9 cellular contexts compared by ENCODE assay signal in the genomic region with DNA sequence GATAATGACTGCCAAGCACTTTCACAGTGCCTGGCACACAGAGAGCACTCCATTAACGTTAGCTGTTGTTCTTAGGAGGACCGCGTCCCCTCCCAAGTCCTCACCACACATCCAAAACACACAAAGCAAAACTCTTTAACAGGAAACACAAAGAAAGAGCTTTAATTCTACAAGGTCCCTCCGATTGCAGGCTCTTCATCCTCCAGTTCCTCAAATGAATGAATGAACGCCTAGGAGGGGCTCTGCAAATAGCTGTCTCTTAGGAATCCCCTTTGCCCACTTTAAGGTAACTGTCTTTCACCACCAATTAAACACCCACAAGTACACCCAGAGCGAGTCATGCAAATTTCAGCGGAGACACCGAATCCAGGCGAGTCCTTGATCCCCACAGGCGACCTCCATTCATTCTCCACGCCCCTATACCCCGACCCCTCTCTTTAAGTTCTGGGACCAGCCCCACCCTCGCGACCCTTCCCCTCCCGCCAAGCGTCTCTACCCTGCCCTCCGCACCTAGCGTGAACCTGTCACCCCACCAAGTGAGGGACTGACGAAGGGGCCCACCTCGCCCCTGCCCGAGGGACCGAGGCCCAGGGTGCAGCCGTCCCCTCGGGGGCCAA. TPM values are rescaled to one million over a fixed set of nuclear protein-coding genes. Genes with fewer than 3 reads are reported as not detected.
DNase-seq lines count a peak whose midpoint lies in the region; ATAC-seq, FAIRE-seq and TF ChIP-seq lines count a peak whose summit lies in the region.
"Had no signal": no experiment of that assay in that cellular context is flagged by ENCODE, and none has a peak within 500 bp of the region (broad histone marks: within the 10 kb centered on the region; RNA-seq: fewer than 3 reads in every experiment).

No MANE protein-coding gene starts in this region.

- H3K36me3 ChIP-seq in ascending aorta: no peaks in the 10 kb centered on the region
- no peaks in the 10 kb centered on the region for H3K36me3 ChIP-seq in kidney epithelial cell (ENCODE audit: control insufficient read depth, insufficient read depth, low read length)

- CTCF ChIA-PET in A549 (lab: Yijun Ruan, JAX): interaction anchor here (0.9 to 2.1 kb wide), 7 partner anchors 9 to 42 kb away, joined by 3 to 9 read pairs (median 4); no protein-coding TSS in a partner anchor

- H3K4me1 Mint-ChIP-seq in IgD-negative memory B cell: peaks cover 9 to 26% (median 24%) of the 10 kb centered on the region in 3 donors

- H3K27me3 ChIP-seq in ascending aorta (no peaks in the 10 kb centered on the region), kidney epithelial cell (ENCODE audit: control insufficient read depth, insufficient read depth, low read length) (no peaks in the 10 kb centered on the region)

- peak overlapping the region; percentile 94 to 100 (median 100) for H3K27ac Mint-ChIP-seq in IgD-negative memory B cell

- H3K36me3 Mint-ChIP-seq in IgD-negative memory B cell: peaks cover 3% of the 10 kb centered on the region

- H3K4me3 Mint-ChIP-seq in IgD-negative memory B cell: peak overlapping the region; percentile 92 to 99 (median 96)

- H3K4me1 ChIP-seq in A549: peaks cover 26% of the 10 kb centered on the region
- peaks cover 0 to 14% of the 10 kb centered on the region in 2 donors for H3K4me1 ChIP-seq in ascending aorta

- H3K9me3 Mint-ChIP-seq in IgD-negative memory B cell: no peaks in the 10 kb centered on the region

- H3K4me3 ChIP-seq in A549 (peak overlapping the region; percentile 100), ascending aorta (peak overlapping the region; percentile 69 to 82), kidney epithelial cell (ENCODE audit: low read depth, low read length) (peak overlapping the region; percentile 87)

- TF ChIP-seq CTCF in A549 (IDR thresholded peaks at IDR 0.05) (no peak), ascending aorta (IDR thresholded peaks at IDR 0.05) (no peak), kidney epithelial cell (IDR thresholded peaks at IDR 0.05; ENCODE audit: insufficient read depth, low read length, poor library complexity, severe bottlenecking) (no peak)

- ATAC-seq in A549 (peak in 1 of 2 experiments; percentile 3; a peak in 2 of 6 replicates), GM18907 (IDR thresholded peaks at IDR 0.05; ENCODE audit: unreplicated experiment) (peak; percentile 15)

- intact Hi-C loops in ascending aorta (cut with DNase I): loop anchor here (1.0 to 10.0 kb wide), 5 partner anchors 65 to 1081 kb away; a partner anchor contains a TSS

- no peak for TF ChIP-seq RAD21 in A549 (conservative IDR thresholded peaks at IDR 0.05 in 1 of 2, IDR thresholded peaks at IDR 0.05 in 1 of 2)

- TF ChIP-seq EP300 in A549 (IDR thresholded peaks at IDR 0.05): no peak

- no peak for FAIRE-seq in A549 (lab: Jason Lieb, UNC)

- WGBS in A549 (ENCODE audit: missing lambda C conversion rate): 15% methylated on average over 12 of the region's 24 CpGs

- POLR2A ChIA-PET in A549 (lab: Yijun Ruan, JAX): interaction anchor here (1.0 kb wide), 1 partner anchor 87 kb away, joined by 3 read pairs; a partner anchor contains a TSS

- DNase-seq in A549 (ENCODE audit: low read depth in 1 of 2, low spot score in 1 of 2) (no peak), ascending aorta (ENCODE audit: low spot score in 2 of 2) (no peak), kidney epithelial cell (ENCODE audit: low read depth) (no peak), NCI-H187 (lab: John Stamatoyannopoulos, UW) (no peak), mesenteric fat pad (ENCODE audit: low spot score) (no peak)

- H3K4me2 ChIP-seq in A549: peak overlapping the region; percentile 99

- H3K27me3 Mint-ChIP-seq in IgD-negative memory B cell: peaks cover 3% of the 10 kb centered on the region

- no peaks in the 10 kb centered on the region for H3K9me3 ChIP-seq in A549
- no peaks in the 10 kb centered on the region for H3K9me3 ChIP-seq in ascending aorta

- H3K27ac ChIP-seq in A549: peak overlapping the region; percentile 94 to 100
- H3K27ac ChIP-seq in ascending aorta: peak overlapping the region; percentile 94 to 96
- peak overlapping the region; percentile 98 for H3K27ac ChIP-seq in temporal lobe (ENCODE audit: low read depth, low read length)

- no peak for TF ChIP-seq POLR2A in A549 (IDR thresholded peaks at IDR 0.05; ENCODE audit: low read length)

TF ChIP-seq in A549, 52 proteins besides CTCF, POLR2A, EP300 and RAD21:
- TF ChIP-seq, protein P1, sequence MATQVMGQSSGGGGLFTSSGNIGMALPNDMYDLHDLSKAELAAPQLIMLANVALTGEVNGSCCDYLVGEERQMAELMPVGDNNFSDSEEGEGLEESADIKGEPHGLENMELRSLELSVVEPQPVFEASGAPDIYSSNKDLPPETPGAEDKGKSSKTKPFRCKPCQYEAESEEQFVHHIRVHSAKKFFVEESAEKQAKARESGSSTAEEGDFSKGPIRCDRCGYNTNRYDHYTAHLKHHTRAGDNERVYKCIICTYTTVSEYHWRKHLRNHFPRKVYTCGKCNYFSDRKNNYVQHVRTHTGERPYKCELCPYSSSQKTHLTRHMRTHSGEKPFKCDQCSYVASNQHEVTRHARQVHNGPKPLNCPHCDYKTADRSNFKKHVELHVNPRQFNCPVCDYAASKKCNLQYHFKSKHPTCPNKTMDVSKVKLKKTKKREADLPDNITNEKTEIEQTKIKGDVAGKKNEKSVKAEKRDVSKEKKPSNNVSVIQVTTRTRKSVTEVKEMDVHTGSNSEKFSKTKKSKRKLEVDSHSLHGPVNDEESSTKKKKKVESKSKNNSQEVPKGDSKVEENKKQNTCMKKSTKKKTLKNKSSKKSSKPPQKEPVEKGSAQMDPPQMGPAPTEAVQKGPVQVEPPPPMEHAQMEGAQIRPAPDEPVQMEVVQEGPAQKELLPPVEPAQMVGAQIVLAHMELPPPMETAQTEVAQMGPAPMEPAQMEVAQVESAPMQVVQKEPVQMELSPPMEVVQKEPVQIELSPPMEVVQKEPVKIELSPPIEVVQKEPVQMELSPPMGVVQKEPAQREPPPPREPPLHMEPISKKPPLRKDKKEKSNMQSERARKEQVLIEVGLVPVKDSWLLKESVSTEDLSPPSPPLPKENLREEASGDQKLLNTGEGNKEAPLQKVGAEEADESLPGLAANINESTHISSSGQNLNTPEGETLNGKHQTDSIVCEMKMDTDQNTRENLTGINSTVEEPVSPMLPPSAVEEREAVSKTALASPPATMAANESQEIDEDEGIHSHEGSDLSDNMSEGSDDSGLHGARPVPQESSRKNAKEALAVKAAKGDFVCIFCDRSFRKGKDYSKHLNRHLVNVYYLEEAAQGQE (IDR thresholded peaks at IDR 0.05): no peak
- TF ChIP-seq ZSCAN20 (CRISPR knock-in tag; IDR thresholded peaks at IDR 0.05): no peak
- TF ChIP-seq CHD2 (IDR thresholded peaks at IDR 0.05; ENCODE audit: low read length, partially characterized antibody): no peak
- TF ChIP-seq BHLHE40 (IDR thresholded peaks at IDR 0.05; ENCODE audit: low read depth, low read length): no peak
- no peak for TF ChIP-seq SMC3 (IDR thresholded peaks at IDR 0.05)
- no peak for TF ChIP-seq MAZ (IDR thresholded peaks at IDR 0.05; ENCODE audit: borderline replicate concordance, low read depth, low read length)
- TF ChIP-seq, protein P2, sequence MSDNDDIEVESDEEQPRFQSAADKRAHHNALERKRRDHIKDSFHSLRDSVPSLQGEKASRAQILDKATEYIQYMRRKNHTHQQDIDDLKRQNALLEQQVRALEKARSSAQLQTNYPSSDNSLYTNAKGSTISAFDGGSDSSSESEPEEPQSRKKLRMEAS (IDR thresholded peaks at IDR 0.05): no peak
- no peak for TF ChIP-seq MYC (IDR thresholded peaks at IDR 0.05; ENCODE audit: borderline replicate concordance, low read length)
- TF ChIP-seq ZC3H11A (IDR thresholded peaks at IDR 0.05): no peak

RNA-seq across cellular contexts. Expression of a gene that starts 0.6 kb away (rescaled TPM):
- 37.9 and 40.5 TPM in 2 replicates for polyA plus RNA-seq in A549 (2011; rRNA removed)
- 8.2 and 10.3 TPM in 2 replicates for polyA plus RNA-seq in A549 (2012; cell fraction: cytosol; rRNA removed)
- 26.3 and 33.2 TPM in 2 replicates for polyA plus RNA-seq in A549 (2012; cell fraction: nucleus; rRNA removed)
- 12.9 to 15.2 TPM (median 14.4 TPM) in 3 replicates for polyA plus RNA-seq in A549 (2017; fragmentation: RNase III; extraction: RNeasy Plus Mini Kit Qiagen cat#74134 plus additional on column Dnase treatment)
- 69.8 and 83.8 TPM in 2 replicates for polyA minus RNA-seq in A549 (2011; rRNA and poly(A)+ RNA removed)
- polyA plus RNA-seq in IgD-negative memory B cell: 8.9 TPM
- total RNA-seq in ascending aorta: 39.8 TPM
- 31.3 and 31.7 TPM in 2 replicates for total RNA-seq in kidney epithelial cell
- 40.6 TPM for total RNA-seq in temporal lobe
- total RNA-seq in mesenteric fat pad: 36.3 TPM

RNA-seq across cellular contexts. Expression of a gene that starts 34.7 kb away (rescaled TPM):
- polyA plus RNA-seq in A549 (2011; rRNA removed) (0.09 TPM in 1 of 2 replicates, not detected in the other), A549 (2017; fragmentation: RNase III; extraction: RNeasy Plus Mini Kit Qiagen cat#74134 plus additional on column Dnase treatment) (not detected in 3 replicates), IgD-negative memory B cell (0.74 TPM)
- polyA plus RNA-seq in A549 (2012; cell fraction: cytosol; rRNA removed): 0.01 TPM in 1 of 2 replicates, not detected in the other
- not detected in 2 replicates for polyA plus RNA-seq in A549 (2012; cell fraction: nucleus; rRNA removed)
- polyA minus RNA-seq in A549 (2011; rRNA and poly(A)+ RNA removed): not detected in 2 replicates
- total RNA-seq in ascending aorta (not detected), kidney epithelial cell (not detected in 2 replicates), temporal lobe (under 0.01 TPM), mesenteric fat pad (not detected)
- total RNA-seq: lung microvascular endothelial cell had no signal
